ENCODE assay signal across 9 cellular contexts in the genomic region with DNA sequence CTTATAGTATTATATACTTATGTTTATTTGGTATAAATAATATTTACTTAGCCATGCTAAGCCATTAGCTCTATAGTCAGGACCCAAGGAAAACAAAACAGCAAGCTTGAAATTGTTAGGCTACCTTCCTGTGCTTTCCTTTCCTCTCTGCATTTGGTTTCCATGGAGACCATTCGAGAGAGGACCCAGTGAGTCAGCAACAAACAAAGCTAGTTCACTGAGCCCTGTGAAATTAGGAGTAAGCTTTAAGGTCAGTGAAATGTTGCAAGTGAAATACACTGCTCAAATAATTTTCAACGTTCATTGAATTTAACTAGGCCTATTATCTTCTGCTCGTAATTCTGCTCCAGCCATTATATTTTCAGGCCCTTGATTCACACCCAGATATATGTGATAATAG. TPM values are rescaled to one million over a fixed set of nuclear protein-coding genes. Genes with fewer than 3 reads are reported as not detected.
DNase-seq lines count a peak whose midpoint lies in the region; ATAC-seq and TF ChIP-seq lines count a peak whose summit lies in the region.
"Had no signal": no experiment of that assay in that cellular context is flagged by ENCODE, and none has a peak within 500 bp of the region (broad histone marks: within the 10 kb centered on the region; RNA-seq: fewer than 3 reads in every experiment).

No MANE protein-coding gene starts in this region.

- WGBS in hepatocyte (ENCODE audit: low lambda C conversion rate, missing lambda C conversion rate): 15% methylated on average over 3 of the region's 3 CpGs

- TF ChIP-seq CTCF in hepatocyte (IDR thresholded peaks at IDR 0.05; ENCODE audit: poor library complexity): no peak

- H3K4me3 ChIP-seq in ACC112 (ENCODE audit: low read depth, low read length) (no peak overlapping the region), hepatocyte (no peak overlapping the region)

- H3K79me2 ChIP-seq in ACC112 (ENCODE audit: control insufficient read depth, insufficient read depth, low read length, unreplicated experiment) (no peaks in the 10 kb centered on the region), hepatocyte (no peaks in the 10 kb centered on the region)

- H4K20me1 ChIP-seq in hepatocyte (ENCODE audit: insufficient read depth, poor library complexity, severe bottlenecking): no peaks in the 10 kb centered on the region

- H3K36me3 Mint-ChIP-seq in naive thymus-derived CD8-positive, alpha-beta T cell: no peaks in the 10 kb centered on the region
- H3K36me3 Mint-ChIP-seq: IgD-negative memory B cell had no signal

- H3K4me2 ChIP-seq in hepatocyte: no peak overlapping the region

- H3K27ac Mint-ChIP-seq in naive thymus-derived CD8-positive, alpha-beta T cell: no peak overlapping the region
- H3K27ac Mint-ChIP-seq: IgD-negative memory B cell had no signal

- H3K27me3 ChIP-seq in ACC112 (ENCODE audit: insufficient read depth, low read length) (no peaks in the 10 kb centered on the region), hepatocyte (no peaks in the 10 kb centered on the region)

- H3K36me3 ChIP-seq in ACC112 (ENCODE audit: insufficient read depth, low read length) (no peaks in the 10 kb centered on the region), hepatocyte (replicated peaks; ENCODE audit: insufficient read depth, low read depth) (no peaks in the 10 kb centered on the region)

- H3K4me1 ChIP-seq in ACC112 (ENCODE audit: control insufficient read depth, insufficient read depth, low read length, unreplicated experiment) (peaks cover 14% of the 10 kb centered on the region), hepatocyte (ENCODE audit: insufficient read depth) (no peaks in the 10 kb centered on the region)

- H2AFZ ChIP-seq in ACC112 (ENCODE audit: low read length, unreplicated experiment) (peak overlapping the region; percentile 22), hepatocyte (no peak overlapping the region)

- peaks cover 0 to 4% (median 2%) of the 10 kb centered on the region in 5 donors for H3K27me3 Mint-ChIP-seq in naive thymus-derived CD8-positive, alpha-beta T cell

- DNase-seq in SHP77 (lab: John Stamatoyannopoulos, UW) (peak; percentile 72 to 86), hepatocyte (ENCODE audit: low spot score) (peak; percentile 78), Kasumi-1 (lab: John Stamatoyannopoulos, UW) (no peak), SIG-M5 (lab: John Stamatoyannopoulos, UW) (no peak)
- no peak for DNase-seq in naive thymus-derived CD8-positive, alpha-beta T cell
- no peak for DNase-seq in activated naive CD4-positive, alpha-beta T cell treated with Interleukin-2 at 50 U/mL for 16 hours

- POLR2A ChIA-PET in naive thymus-derived CD8-positive, alpha-beta T cell (lab: Charles Lee): no interaction called here

- H3K4me3 Mint-ChIP-seq in naive thymus-derived CD8-positive, alpha-beta T cell: no peak overlapping the region
- H3K4me3 Mint-ChIP-seq: IgD-negative memory B cell had no signal

- no peaks in the 10 kb centered on the region for H3K9me3 ChIP-seq in hepatocyte (ENCODE audit: low read depth)

- ATAC-seq in HG03432 (IDR thresholded peaks at IDR 0.05; ENCODE audit: unreplicated experiment): peak; percentile 59
- no peak for ATAC-seq in naive thymus-derived CD8-positive, alpha-beta T cell

- H3K27ac ChIP-seq in ACC112 (ENCODE audit: low read depth, low read length) (peak overlapping the region; percentile 45; the same call in 1 of the 2 replicates), hepatocyte (no peak overlapping the region)

- H3K9me2 ChIP-seq in hepatocyte (replicated peaks; ENCODE audit: insufficient read depth): no peaks in the 10 kb centered on the region

- no peaks in the 10 kb centered on the region for H3K9me3 Mint-ChIP-seq in naive thymus-derived CD8-positive, alpha-beta T cell
- H3K9me3 Mint-ChIP-seq: IgD-negative memory B cell had no signal

- no peaks in the 10 kb centered on the region for H3K4me1 Mint-ChIP-seq in naive thymus-derived CD8-positive, alpha-beta T cell
- H3K4me1 Mint-ChIP-seq: IgD-negative memory B cell had no signal

RNA-seq across cellular contexts. Expression of gene OR10D3, which starts 9.1 kb away (rescaled TPM):
- total RNA-seq in hepatocyte: 0.03 TPM in 1 of 2 replicates, not detected in the other
- not detected in 2 replicates for polyA plus RNA-seq in hepatocyte
- total RNA-seq in naive thymus-derived CD8-positive, alpha-beta T cell: not detected
- polyA plus RNA-seq in naive thymus-derived CD8-positive, alpha-beta T cell: not detected
- polyA plus RNA-seq: IgD-negative memory B cell had no signal

RNA-seq across cellular contexts. Expression of gene VWA5A, which starts 58.8 kb away (rescaled TPM):
- total RNA-seq in hepatocyte: 19.1 and 21.6 TPM in 2 replicates
- polyA plus RNA-seq in hepatocyte: 18.9 and 26.3 TPM in 2 replicates
- 1 to 10 TPM; 7.9 to 8.9 TPM for total RNA-seq in naive thymus-derived CD8-positive, alpha-beta T cell
- 10 to 100 TPM in 1 of 3 donors, 1 to 10 TPM in 2; 5.8 to 10.8 (median 9.1) TPM for polyA plus RNA-seq in naive thymus-derived CD8-positive, alpha-beta T cell

Comparison
In these comparisons a context has a peak if more than half of its experiments do, and no peak if none do; other contexts are left out.
1. DNase-seq: peak in SHP77 (2 of 2) and hepatocyte (single experiment); none in naive thymus-derived CD8-positive, alpha-beta T cell (0 of 10), Kasumi-1 (0 of 2), SIG-M5 (single experiment) and activated naive CD4-positive, alpha-beta T cell treated with Interleukin-2 at 50 U/mL for 16 hours (single experiment).